9 cellular contexts compared by ENCODE assay signal in genomic region chr22:46064236-46064965, GRCh38.
A peak's percentile ranks its signal among the peaks of the same experiment; 100 is the strongest.
DNase-seq lines count a peak whose midpoint lies in the region; ATAC-seq and TF ChIP-seq lines count a peak whose summit lies in the region.
"Had no signal": no experiment of that assay in that cellular context is flagged by ENCODE, and none has a peak within 500 bp of the region (broad histone marks: within the 10 kb centered on the region; RNA-seq: fewer than 3 reads in every experiment).

No MANE protein-coding gene starts in this region.

- H3K79me2 ChIP-seq in SK-N-SH (ENCODE audit: insufficient read depth) (peaks cover 100% of the 10 kb centered on the region), MM.1S (ENCODE audit: low read length) (peaks cover 53% of the 10 kb centered on the region)

- no peak for TF ChIP-seq EP300 in SK-N-SH (IDR thresholded peaks at IDR 0.05; ENCODE audit: borderline replicate concordance in 1 of 2, low read depth in 1 of 2, low read length in 1 of 2)

- TF ChIP-seq RAD21 in SK-N-SH (IDR thresholded peaks at IDR 0.05; ENCODE audit: low read length) = no peak

- no peak for ATAC-seq in GM19023 (IDR thresholded peaks at IDR 0.05; ENCODE audit: unreplicated experiment)

- peaks cover 34 to 54% of the 10 kb centered on the region in 2 experiments; a peak in 3 of 4 replicates for H3K4me1 ChIP-seq in SK-N-SH (ENCODE audit: control insufficient read depth in 1 of 2, insufficient read depth in 2 of 2, low read depth in 1 of 2, low read length in 1 of 2)
- peaks cover 76% of the 10 kb centered on the region for H3K4me1 ChIP-seq in skeletal muscle satellite cell (ENCODE audit: control insufficient read depth, insufficient read depth, low read length)
- H3K4me1 ChIP-seq in MM.1S (ENCODE audit: low read length) = no peaks in the 10 kb centered on the region

- H3K4me2 ChIP-seq in SK-N-SH (peak overlapping the region; percentile 95), skeletal muscle satellite cell (ENCODE audit: low read length) (peak overlapping the region; percentile 86), MM.1S (ENCODE audit: low read depth, low read length) (no peak overlapping the region)

- H3K9ac ChIP-seq in SK-N-SH = peak overlapping the region; percentile 99
- peak overlapping the region; percentile 95 for H3K9ac ChIP-seq in skeletal muscle satellite cell (ENCODE audit: low read depth, low read length)
- H3K9ac ChIP-seq in MM.1S (ENCODE audit: low read length) = no peak overlapping the region

- POLR2A ChIA-PET in SK-N-SH (lab: Yijun Ruan, JAX) = interaction anchor here (0.7 to 3.5 kb wide), 12 partner anchors 9 to 58 kb away, joined by 3 to 17 read pairs (median 4); no protein-coding TSS in a partner anchor

- H3F3A ChIP-seq in SK-N-SH (replicated peaks; ENCODE audit: insufficient read depth) = peaks cover 40% of the 10 kb centered on the region
- no peaks in the 10 kb centered on the region; the same call in 1 of the 2 replicates for H3F3A ChIP-seq in MM.1S (ENCODE audit: insufficient read depth, low read length)

- no peaks in the 10 kb centered on the region for H3K36me3 ChIP-seq in SK-N-SH (replicated peaks in 1 of 2; ENCODE audit: control insufficient read depth in 1 of 2, insufficient read depth in 2 of 2, low read length in 1 of 2)
- H3K36me3 ChIP-seq in skeletal muscle satellite cell (ENCODE audit: insufficient read depth, low read length) = no peaks in the 10 kb centered on the region
- no peaks in the 10 kb centered on the region for H3K36me3 ChIP-seq in MM.1S (replicated peaks; ENCODE audit: insufficient read depth, low read length)

- H3K9me2 ChIP-seq in SK-N-SH (no peaks in the 10 kb centered on the region), MM.1S (replicated peaks; ENCODE audit: insufficient read depth, low read length) (no peaks in the 10 kb centered on the region)

- H3K27ac ChIP-seq in SK-N-SH (ENCODE audit: low read depth in 2 of 2, low read length in 1 of 2) (peak overlapping the region; percentile 100), MM.1S (ENCODE audit: low read length) (no peak overlapping the region)

- TF ChIP-seq CTCF in SK-N-SH (IDR thresholded peaks at IDR 0.05) (no peak), MM.1S (IDR thresholded peaks at IDR 0.05; ENCODE audit: low read length) (no peak)

- H3K27me3 ChIP-seq in SK-N-SH (ENCODE audit: insufficient read depth) (no peaks in the 10 kb centered on the region), skeletal muscle satellite cell (ENCODE audit: control insufficient read depth, insufficient read depth, low read length) (no peaks in the 10 kb centered on the region), MM.1S (replicated peaks; ENCODE audit: insufficient read depth, low read length) (no peaks in the 10 kb centered on the region)

- H2AFZ ChIP-seq in SK-N-SH (ENCODE audit: low read depth) = no peak overlapping the region
- H2AFZ ChIP-seq in MM.1S (ENCODE audit: low read length) = no peak overlapping the region

- 14% methylated on average over 23 of the region's 28 CpGs for WGBS in SK-N-SH (ENCODE audit: low lambda C conversion rate)

- H3K9me3 ChIP-seq in SK-N-SH (no peaks in the 10 kb centered on the region), skeletal muscle satellite cell (replicated peaks; ENCODE audit: low read length) (no peaks in the 10 kb centered on the region), MM.1S (replicated peaks; ENCODE audit: insufficient read depth, low read length) (no peaks in the 10 kb centered on the region)

- H3K4me3 ChIP-seq in SK-N-SH (ENCODE audit: low read depth in 2 of 2, low read length in 1 of 2) (peak overlapping the region; percentile 38 to 69), skeletal muscle satellite cell (ENCODE audit: low read length) (peak overlapping the region; percentile 68), MM.1S (ENCODE audit: low read length) (no peak overlapping the region)

- CTCF ChIA-PET in SK-N-SH (lab: Yijun Ruan, JAX) = interaction anchor here (0.9 to 2.4 kb wide), 9 partner anchors 9 to 69 kb away, joined by 3 to 11 read pairs (median 4); no protein-coding TSS in a partner anchor

- peak; percentile 25 for DNase-seq in GM04503 (ENCODE audit: low read depth)
- DNase-seq in SK-N-SH = peak; percentile 70
- DNase-seq in globus pallidus (ENCODE audit: low spot score) = peak; percentile 59
- DNase-seq in dermis blood vessel endothelial cell = no peak
- DNase-seq in MM.1S = no peak
- no peak for DNase-seq in DMS79 treated with DMSO at 0.1 percent for 48 hours (lab: John Stamatoyannopoulos, UW)
- DNase-seq: stimulated activated CD4-positive, alpha-beta T cell treated with anti-CD3 and anti-CD28 coated beads, Interleukin-1b, Interleukin-23, amount 100 ng/mL, for 48 hours had no signal

- no peaks in the 10 kb centered on the region for H4K20me1 ChIP-seq in SK-N-SH (ENCODE audit: insufficient read depth)
- H4K20me1 ChIP-seq in MM.1S (ENCODE audit: insufficient read depth, low read length) = no peaks in the 10 kb centered on the region

TF ChIP-seq in SK-N-SH, 30 proteins besides CTCF, POLR2A, EP300 and RAD21:
- TF ChIP-seq MAX (IDR thresholded peaks at IDR 0.05; ENCODE audit: low read depth) = 0 out of 2 replicates have a peak, but pooled peaks have one; percentile 14
- TF ChIP-seq MXI1 (IDR thresholded peaks at IDR 0.05; ENCODE audit: low read depth, low read length) = peak; percentile 8; the same call in 1 of the 2 replicates
- peak; percentile 87 for TF ChIP-seq GATA2 (CRISPR knock-in tag; IDR thresholded peaks at IDR 0.05)
- TF ChIP-seq PBX3 (IDR thresholded peaks at IDR 0.05) = peak; percentile 40; the same call in 1 of the 2 replicates
- 0 out of 2 replicates have a peak, but pooled peaks have one; percentile 25 for TF ChIP-seq TAF1 (IDR thresholded peaks at IDR 0.05; ENCODE audit: borderline replicate concordance, low read depth, low read length)
- TF ChIP-seq FOSL2 (IDR thresholded peaks at IDR 0.05; ENCODE audit: borderline replicate concordance, low read depth) = no peak
- no peak; the same call in 1 of the 2 replicates for TF ChIP-seq REST (IDR thresholded peaks at IDR 0.05; ENCODE audit: low read depth, low read length)

Comparison
In these comparisons a context has a peak if more than half of its experiments do, and no peak if none do; other contexts are left out.
1. DNase-seq: peak in GM04503 (single experiment), SK-N-SH (single experiment) and globus pallidus (single experiment); none in dermis blood vessel endothelial cell (single experiment), MM.1S (single experiment) and DMS79 treated with DMSO at 0.1 percent for 48 hours (single experiment).